ENCODE assay signal across 25 cellular contexts in genomic region chr10:106311590-106311989, GRCh38.
"Had no signal": no experiment of that assay in that cellular context is flagged by ENCODE, and none has a peak within 500 bp of the region (broad histone marks: within the 10 kb centered on the region; RNA-seq: fewer than 3 reads in every experiment).

No MANE protein-coding gene starts in this region.

- H3K4me3 Mint-ChIP-seq: activated naive CD4-positive, alpha-beta T cell treated with anti-CD3 and anti-CD28 coated beads for 36 hours; activated naive CD8-positive, alpha-beta T cell treated with anti-CD3 and anti-CD28 coated beads, Interleukin-2, amount 10 ng/mL, durations not matched to agents 7 days and 5 days; activated T-cell treated with anti-CD3 and anti-CD28 coated beads, Interleukin-2, amount 50 U/mL, for 4 hours; brain; immature natural killer cell; nephron; T-helper 17 cell had no signal

- H3K27me3 Mint-ChIP-seq: activated naive CD8-positive, alpha-beta T cell treated with anti-CD3 and anti-CD28 coated beads, Interleukin-2, amount 10 ng/mL, durations not matched to agents 7 days and 5 days; brain; T-helper 17 cell had no signal

- H3K9me3 ChIP-seq: right lobe of liver, upper lobe of right lung had no signal

- H3K9me3 Mint-ChIP-seq: brain, nephron had no signal

- H3K4me2 ChIP-seq: hepatocyte had no signal

- H3K36me3 Mint-ChIP-seq: activated naive CD8-positive, alpha-beta T cell treated with anti-CD3 and anti-CD28 coated beads, Interleukin-2, amount 10 ng/mL, durations not matched to agents 7 days and 5 days; brain had no signal

- H3K27ac ChIP-seq: hepatocyte, parathyroid adenoma, right lobe of liver, upper lobe of right lung had no signal

- ATAC-seq: activated T-cell treated with anti-CD3 and anti-CD28 coated beads, Interleukin-2, amount 50 U/mL, for 4 hours; right lobe of liver; T-helper 17 cell; upper lobe of right lung had no signal

- H3K27ac Mint-ChIP-seq: activated naive CD4-positive, alpha-beta T cell treated with anti-CD3 and anti-CD28 coated beads for 36 hours; activated naive CD8-positive, alpha-beta T cell treated with anti-CD3 and anti-CD28 coated beads, Interleukin-2, amount 10 ng/mL, durations not matched to agents 7 days and 5 days; immature natural killer cell; nephron; T-helper 17 cell had no signal

- H3K4me1 ChIP-seq: parathyroid adenoma, right lobe of liver, upper lobe of right lung had no signal

- H3K4me1 Mint-ChIP-seq: activated naive CD8-positive, alpha-beta T cell treated with anti-CD3 and anti-CD28 coated beads, Interleukin-2, amount 10 ng/mL, durations not matched to agents 7 days and 5 days; immature natural killer cell; T-helper 17 cell had no signal

- DNase-seq: activated CD4-positive, alpha-beta T cell treated with anti-CD3 and anti-CD28 coated beads for 4 hours; activated CD4-positive, alpha-beta T cell treated with anti-CD3 and anti-CD28 coated beads, Interleukin-2, amount 50 U/mL, for 48 hours; activated CD4-positive, CD25-positive, alpha-beta regulatory T cell; activated CD8-positive, alpha-beta memory T cell treated with anti-CD3 and anti-CD28 coated beads, Interleukin-2, amount 50 U/mL, for 48 hours; activated naive CD4-positive, alpha-beta T cell treated with anti-CD3 and anti-CD28 coated beads for 36 hours; activated naive CD8-positive, alpha-beta T cell treated with anti-CD3 and anti-CD28 coated beads, Interleukin-2, amount 10 ng/mL, durations not matched to agents 7 days and 5 days; activated T-cell treated with anti-CD3 and anti-CD28 coated beads, Interleukin-2, amount 50 U/mL, for 4 hours; caudate nucleus; dermis blood vessel endothelial cell; effector CD8-positive, alpha-beta T cell; erythroblast; glutamatergic neuron; immature natural killer cell; midbrain; right lobe of liver; stimulated activated CD4-positive, alpha-beta T cell treated with anti-CD3 and anti-CD28 coated beads, Interleukin-2, amount 100 ng/mL, for 48 hours; stimulated activated CD8-positive, alpha-beta memory T cell treated with anti-CD3 and anti-CD28 coated beads, Interleukin-4, amount 100 ng/mL, for 48 hours; stimulated activated naive CD4-positive, alpha-beta T cell; SW 1271; T-helper 17 cell; upper lobe of right lung had no signal

- H3K27me3 ChIP-seq: hepatocyte, right lobe of liver, upper lobe of right lung had no signal

- H2AFZ ChIP-seq: hepatocyte, parathyroid adenoma had no signal

- H3K36me3 ChIP-seq: right lobe of liver, upper lobe of right lung had no signal

- H3K79me2 ChIP-seq: hepatocyte, parathyroid adenoma had no signal

- H3K4me3 ChIP-seq: hepatocyte, right lobe of liver, upper lobe of right lung had no signal
